23 cellular contexts compared by ENCODE assay signal in genomic region chr5:119829341-119829740, GRCh38.
"Had no signal": no experiment of that assay in that cellular context is flagged by ENCODE, and none has a peak within 500 bp of the region (broad histone marks: within the 10 kb centered on the region; RNA-seq: fewer than 3 reads in every experiment).

No MANE protein-coding gene starts in this region.

- H3K9me3 ChIP-seq: colonic mucosa, gastrocnemius medialis, heart right ventricle, left lung, lower lobe of right lung, mucosa of descending colon had no signal

- H3K27ac ChIP-seq: colonic mucosa, epithelial cell of prostate, gastrocnemius medialis, heart right ventricle, left lung, lower lobe of right lung had no signal

- H3K27me3 ChIP-seq: colonic mucosa, dorsolateral prefrontal cortex, gastrocnemius medialis, heart right ventricle, left lung had no signal

- H3K4me3 ChIP-seq: colonic mucosa, dorsolateral prefrontal cortex, gastrocnemius medialis, heart right ventricle, left lung, lower lobe of right lung, mucosa of descending colon had no signal

- H3K36me3 ChIP-seq: colonic mucosa, gastrocnemius medialis, heart right ventricle, left lung, lower lobe of right lung had no signal

- ATAC-seq: esophagus mucosa, gastrocnemius medialis, heart right ventricle, left cardiac atrium, left lung, left ventricle myocardium superior, lower lobe of right lung, mucosa of descending colon had no signal

- H3K4me1 ChIP-seq: colonic mucosa, gastrocnemius medialis, heart right ventricle, left lung, lower lobe of right lung had no signal

- FAIRE-seq: islet of Langerhans, keratinocyte had no signal

- DNase-seq: colonic mucosa; dermis blood vessel endothelial cell; dorsolateral prefrontal cortex; effector CD4-positive, alpha-beta T cell; effector memory CD4-positive, alpha-beta T cell; erythroblast; foreskin fibroblast; foreskin melanocyte; gastrocnemius medialis; glutamatergic neuron; heart right ventricle; hippocampal formation; left cardiac atrium; left lung; left ventricle myocardium superior; lower lobe of right lung; mesenchymal stem cell; mucosa of descending colon; naive B cell had no signal
